Comparison of ENCODE assay signal across 17 cellular contexts in the genomic region with DNA sequence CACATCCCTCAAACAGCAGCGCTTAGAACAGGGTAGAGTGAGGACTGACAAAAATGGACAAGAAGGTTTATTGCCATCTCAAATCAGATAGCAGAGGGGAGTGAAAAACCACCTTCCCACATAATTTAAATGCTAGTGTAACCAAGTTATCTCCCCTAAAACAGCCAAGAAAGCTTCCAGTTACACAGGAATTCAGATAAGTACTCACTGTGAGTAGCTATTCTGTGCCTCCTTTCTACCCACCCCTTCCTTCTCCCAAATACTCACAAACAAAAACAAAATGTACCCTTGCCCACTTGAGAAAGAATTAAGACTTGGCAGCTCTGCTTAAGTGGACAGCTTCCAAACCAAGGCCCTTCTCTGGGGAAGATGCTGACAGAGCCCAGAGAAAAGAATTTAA. TPM values are rescaled to one million over a fixed set of nuclear protein-coding genes. Genes with fewer than 3 reads are reported as not detected.
A peak's percentile ranks its signal among the peaks of the same experiment; 100 is the strongest.
DNase-seq lines count a peak whose midpoint lies in the region; ATAC-seq and TF ChIP-seq lines count a peak whose summit lies in the region.
"Had no signal": no experiment of that assay in that cellular context is flagged by ENCODE, and none has a peak within 500 bp of the region (broad histone marks: within the 10 kb centered on the region; RNA-seq: fewer than 3 reads in every experiment).

No MANE protein-coding gene starts in this region.

- TF ChIP-seq POLR2A in transverse colon (IDR thresholded peaks at IDR 0.05), result no peak
- no peak for TF ChIP-seq POLR2A in Peyer's patch (IDR thresholded peaks at IDR 0.05)

- intact Hi-C loops in transverse colon (cut with DNase I; ENCODE audit: low total_unique reads), result no loop called here

- no peak for TF ChIP-seq EP300 in transverse colon (IDR thresholded peaks at IDR 0.05; ENCODE audit: low read depth)

- H3K9me3 ChIP-seq in transverse colon (no peaks in the 10 kb centered on the region), Peyer's patch (no peaks in the 10 kb centered on the region)
- H3K9me3 ChIP-seq: HAP-1 had no signal

- peaks cover 50% of the 10 kb centered on the region for H3K36me3 Mint-ChIP-seq in activated T-cell treated with anti-CD3 and anti-CD28 coated beads, Interleukin-2, amount 50 U/mL, for 4 hours (ENCODE audit: insufficient read depth)
- peaks cover 10 to 34% of the 10 kb centered on the region in 2 donors for H3K36me3 Mint-ChIP-seq in activated T-cell treated with anti-CD3 and anti-CD28 coated beads, Interleukin-2, amount 50 U/mL, for 72 hours (ENCODE audit: insufficient read depth in 2 of 2)
- H3K36me3 Mint-ChIP-seq in effector memory CD8-positive, alpha-beta T cell (ENCODE audit: insufficient read depth), result peaks cover 18% of the 10 kb centered on the region

- no peak for TF ChIP-seq CTCF in coronary artery (IDR thresholded peaks at IDR 0.05)
- no peak for TF ChIP-seq CTCF in transverse colon (IDR thresholded peaks at IDR 0.05)
- no peak for TF ChIP-seq CTCF in Peyer's patch (IDR thresholded peaks at IDR 0.05)

- H3K4me3 Mint-ChIP-seq in activated T-cell treated with anti-CD3 and anti-CD28 coated beads, Interleukin-2, amount 50 U/mL, for 4 hours, result peak overlapping the region; percentile 19
- H3K4me3 Mint-ChIP-seq in activated T-cell treated with anti-CD3 and anti-CD28 coated beads, Interleukin-2, amount 50 U/mL, for 72 hours, result no peak overlapping the region
- H3K4me3 Mint-ChIP-seq in effector memory CD8-positive, alpha-beta T cell, result no peak overlapping the region
- H3K4me3 Mint-ChIP-seq: activated naive CD4-positive, alpha-beta T cell treated with anti-CD3 and anti-CD28 coated beads for 36 hours had no signal

- no peak overlapping the region for H3K27ac Mint-ChIP-seq in activated T-cell treated with anti-CD3 and anti-CD28 coated beads, Interleukin-2, amount 50 U/mL, for 72 hours
- H3K27ac Mint-ChIP-seq in effector memory CD8-positive, alpha-beta T cell, result peak overlapping the region in 1 of 2 donors; percentile 31
- H3K27ac Mint-ChIP-seq: activated naive CD4-positive, alpha-beta T cell treated with anti-CD3 and anti-CD28 coated beads for 36 hours had no signal

- no peaks in the 10 kb centered on the region for H3K9me3 Mint-ChIP-seq in activated T-cell treated with anti-CD3 and anti-CD28 coated beads, Interleukin-2, amount 50 U/mL, for 4 hours
- no peaks in the 10 kb centered on the region for H3K9me3 Mint-ChIP-seq in activated T-cell treated with anti-CD3 and anti-CD28 coated beads, Interleukin-2, amount 50 U/mL, for 72 hours
- H3K9me3 Mint-ChIP-seq in effector memory CD8-positive, alpha-beta T cell, result no peaks in the 10 kb centered on the region
- H3K9me3 Mint-ChIP-seq: activated naive CD4-positive, alpha-beta T cell treated with anti-CD3 and anti-CD28 coated beads for 36 hours had no signal

- H3K36me3 ChIP-seq in transverse colon (no peaks in the 10 kb centered on the region), Peyer's patch (peaks cover 0 to 20% (median 0%) of the 10 kb centered on the region in 3 donors)

- peaks cover 66% of the 10 kb centered on the region for H3K4me1 Mint-ChIP-seq in activated T-cell treated with anti-CD3 and anti-CD28 coated beads, Interleukin-2, amount 50 U/mL, for 4 hours (ENCODE audit: low read depth)
- H3K4me1 Mint-ChIP-seq in activated T-cell treated with anti-CD3 and anti-CD28 coated beads, Interleukin-2, amount 50 U/mL, for 72 hours (ENCODE audit: low read depth), result peaks cover 86% of the 10 kb centered on the region
- H3K4me1 Mint-ChIP-seq in effector memory CD8-positive, alpha-beta T cell (ENCODE audit: low read depth in 2 of 2), result peaks cover 13 to 35% of the 10 kb centered on the region in 2 donors

- no peaks in the 10 kb centered on the region for H3K27me3 Mint-ChIP-seq in activated T-cell treated with anti-CD3 and anti-CD28 coated beads, Interleukin-2, amount 50 U/mL, for 4 hours (ENCODE audit: low read depth)
- no peaks in the 10 kb centered on the region for H3K27me3 Mint-ChIP-seq in activated T-cell treated with anti-CD3 and anti-CD28 coated beads, Interleukin-2, amount 50 U/mL, for 72 hours (ENCODE audit: low read depth)
- no peaks in the 10 kb centered on the region for H3K27me3 Mint-ChIP-seq in effector memory CD8-positive, alpha-beta T cell

- WGBS in transverse colon (ENCODE audit: low coverage in 1 of 2), 2 donors, result 91% methylated on average over 1 of the region's 1 CpG

- H3K4me1 ChIP-seq in transverse colon, result peaks cover 3 to 25% (median 18%) of the 10 kb centered on the region in 4 donors
- H3K4me1 ChIP-seq in Peyer's patch, result peaks cover 0 to 12% (median 0%) of the 10 kb centered on the region in 4 donors
- H3K4me1 ChIP-seq: HAP-1 had no signal

- ATAC-seq in activated T-cell treated with anti-CD3 and anti-CD28 coated beads, Interleukin-2, amount 50 U/mL, for 4 hours, result no peak
- no peak for ATAC-seq in activated T-cell treated with anti-CD3 and anti-CD28 coated beads, Interleukin-2, amount 50 U/mL, for 72 hours (replicated peaks in 1 of 2)
- no peak for ATAC-seq in effector memory CD8-positive, alpha-beta T cell (replicated peaks)

- no peak for DNase-seq in activated T-cell treated with anti-CD3 and anti-CD28 coated beads, Interleukin-2, amount 50 U/mL, for 4 hours
- no peak for DNase-seq in activated T-cell treated with anti-CD3 and anti-CD28 coated beads, Interleukin-2, amount 50 U/mL, for 72 hours
- no peak for DNase-seq in coronary artery (ENCODE audit: low spot score)
- DNase-seq in myocyte (ENCODE audit: low read depth), result peak; percentile 33
- no peak for DNase-seq in transverse colon
- DNase-seq in RKO (ENCODE audit: low spot score), result no peak
- no peak for DNase-seq in effector memory CD8-positive, alpha-beta T cell
- DNase-seq in Peyer's patch, result no peak
- DNase-seq: 8988T; activated naive CD4-positive, alpha-beta T cell treated with anti-CD3 and anti-CD28 coated beads for 36 hours; GDM1; NCI-H2107; retina; stimulated activated naive CD4-positive, alpha-beta T cell treated with Interleukin-2 at 50 U/mL for 16 hours had no signal

- H3K27me3 ChIP-seq in transverse colon, result peaks cover 3% of the 10 kb centered on the region
- H3K27me3 ChIP-seq in Peyer's patch, result no peaks in the 10 kb centered on the region

- H3K27ac ChIP-seq in coronary artery (peak overlapping the region; percentile 25 to 70), transverse colon (peak overlapping the region; percentile 6 to 40 (median 20)), Peyer's patch (no peak overlapping the region)
- H3K27ac ChIP-seq: SK-N-MC, VCaP had no signal

- H3K4me3 ChIP-seq in coronary artery, result peak overlapping the region; percentile 4
- H3K4me3 ChIP-seq in transverse colon, result no peak overlapping the region
- H3K4me3 ChIP-seq in Peyer's patch, result no peak overlapping the region
- H3K4me3 ChIP-seq: HAP-1, SK-N-MC had no signal

- in situ Hi-C loops in transverse colon (cut with MboI; ENCODE audit: low pct_ligation_motif_present in 1 of 4, low pct_unique_long_range_greater_than_20kb in 1 of 4, low sequenced_read_pairs in 3 of 4), result no loop called here

RNA-seq across cellular contexts. Expression of gene OTUD7B, which starts 9.1 kb away (rescaled TPM):
- 10 to 100 TPM; 40.5 to 48.2 (median 43.2) TPM for total RNA-seq in activated T-cell treated with anti-CD3 and anti-CD28 coated beads, Interleukin-2, amount 50 U/mL, for 4 hours
- total RNA-seq in activated T-cell treated with anti-CD3 and anti-CD28 coated beads, Interleukin-2, amount 50 U/mL, for 72 hours, result 10 to 100 TPM; 30.3 to 34.8 TPM
- 13.4 and 14.9 TPM in 2 replicates for total RNA-seq in myocyte
- polyA plus RNA-seq in myocyte (2012), result 12.0 TPM
- 10 to 100 TPM; 11.3 to 26.8 (median 25.5) TPM for total RNA-seq in transverse colon
- total RNA-seq in Peyer's patch, result 10 to 100 TPM; 12.4 to 22.0 (median 19.5) TPM

Comparison
In these comparisons a context has a peak if more than half of its experiments do, and no peak if none do; other contexts are left out.
1. H3K27ac ChIP-seq: peak in coronary artery (2 of 2) and transverse colon (4 of 4); none in Peyer's patch (0 of 4).